In genomic region chr14:106663805-106664410, GRCh38 we compare ENCODE assay signal across 8 cellular contexts.
DNase-seq lines count a peak whose midpoint lies in the region; ATAC-seq and TF ChIP-seq lines count a peak whose summit lies in the region.
"Not testable (repeated sequence)": the region's sequence is repeated elsewhere in the genome, so short reads cannot be mapped to it uniquely, and the experiment has no call there.

No MANE protein-coding gene starts in this region.

- not testable (repeated sequence) for H3K36me3 Mint-ChIP-seq in activated naive CD4-positive, alpha-beta T cell treated with anti-CD3 and anti-CD28 coated beads, Interleukin-2, amount 10 ng/mL, durations not matched to agents 7 days and 5 days

- H3K9me3 ChIP-seq in HEK293 (ENCODE audit: control insufficient read depth, insufficient read depth, low read depth, low read length), result peaks cover 18% of the 10 kb centered on the region
- H3K9me3 ChIP-seq in testis, result not testable (repeated sequence)

- not testable (repeated sequence) for H3K4me1 Mint-ChIP-seq in activated naive CD4-positive, alpha-beta T cell treated with anti-CD3 and anti-CD28 coated beads, Interleukin-2, amount 10 ng/mL, durations not matched to agents 7 days and 5 days

- H3K4me3 ChIP-seq in HEK293 (ENCODE audit: low read depth, low read length); testis: not testable (repeated sequence)

- not testable (repeated sequence) for H3K27me3 ChIP-seq in foreskin keratinocyte, testis

- TF ChIP-seq POLR2A in testis (IDR thresholded peaks at IDR 0.05), result not testable (repeated sequence)

- intact Hi-C loops in testis (cut with DNase I; ENCODE audit: low total_unique reads), result not testable (repeated sequence)

- H3K27ac Mint-ChIP-seq in activated naive CD4-positive, alpha-beta T cell treated with anti-CD3 and anti-CD28 coated beads, Interleukin-2, amount 10 ng/mL, durations not matched to agents 7 days and 5 days, result peak overlapping the region; percentile 28

- ATAC-seq in foreskin keratinocyte, result not testable (repeated sequence)

- POLR2A ChIA-PET in HEK293 (lab: Yijun Ruan, JAX), result not testable (repeated sequence)

- not testable (repeated sequence) for TF ChIP-seq CTCF in HEK293 (tag by site-specific recombination; IDR thresholded peaks at IDR 0.05)
- TF ChIP-seq CTCF in foreskin keratinocyte (conservative IDR thresholded peaks at IDR 0.05) (peak; percentile 22), testis (IDR thresholded peaks at IDR 0.05) (peak; percentile 15 to 87 (median 35))

- H3K27ac ChIP-seq in HEK293 (ENCODE audit: extremely low read depth, low read depth, low read length); foreskin keratinocyte; testis: not testable (repeated sequence)

- peaks cover 25% of the 10 kb centered on the region for H3K27me3 Mint-ChIP-seq in activated naive CD4-positive, alpha-beta T cell treated with anti-CD3 and anti-CD28 coated beads, Interleukin-2, amount 10 ng/mL, durations not matched to agents 7 days and 5 days

- not testable (repeated sequence) for H3K4me1 ChIP-seq in HEK293 (ENCODE audit: control insufficient read depth, insufficient read depth, low read length); foreskin keratinocyte; testis

- not testable (repeated sequence) for H3K36me3 ChIP-seq in HEK293 (ENCODE audit: control insufficient read depth in 2 of 2, insufficient read depth in 1 of 2, low read length in 2 of 2); testis (ENCODE audit: low read depth, missing control alignments)

- not testable (repeated sequence) for H3K9me3 Mint-ChIP-seq in activated naive CD4-positive, alpha-beta T cell treated with anti-CD3 and anti-CD28 coated beads, Interleukin-2, amount 10 ng/mL, durations not matched to agents 7 days and 5 days

- DNase-seq in ELF-1 (ENCODE audit: low read depth, low spot score), result peak; percentile 1
- DNase-seq in NCI-H146 treated with DMSO at 0.1 percent for 48 hours (lab: John Stamatoyannopoulos, UW; ENCODE audit: unreplicated experiment), result peak; percentile 23
- peak; percentile 88 for DNase-seq in activated CD4-positive, alpha-beta T cell treated with anti-CD3 and anti-CD28 coated beads for 48 hours
- DNase-seq in activated naive CD4-positive, alpha-beta T cell treated with anti-CD3 and anti-CD28 coated beads, Interleukin-2, amount 10 ng/mL, durations not matched to agents 7 days and 5 days, result peak; percentile 76
- DNase-seq in foreskin keratinocyte, result not testable (repeated sequence)
- peak; percentile 60 to 71 for DNase-seq in stimulated activated CD4-positive, alpha-beta T cell treated with anti-CD3 and anti-CD28 coated beads, Interleukin-12 subunit alpha, Interleukin-12 subunit beta, amount 100 ng/mL, for 24 hours (ENCODE audit: low read depth in 2 of 2)
- peak; percentile 89 for DNase-seq in testis

- not testable (repeated sequence) for H3K4me3 Mint-ChIP-seq in activated naive CD4-positive, alpha-beta T cell treated with anti-CD3 and anti-CD28 coated beads, Interleukin-2, amount 10 ng/mL, durations not matched to agents 7 days and 5 days

- WGBS in testis, 2 donors, result 15 to 48% methylated on average over 12 to 14 of the region's 19 CpGs

- CTCF ChIA-PET in HEK293 (lab: Yijun Ruan, JAX), result interaction anchor here (0.6 to 4.1 kb wide), 38 partner anchors 8 to 989 kb away, joined by 3 to 24 read pairs (median 4); no protein-coding TSS in a partner anchor
- CTCF ChIA-PET in activated naive CD4-positive, alpha-beta T cell treated with anti-CD3 and anti-CD28 coated beads, Interleukin-2, amount 10 ng/mL, durations not matched to agents 7 days and 5 days (lab: Charles Lee), result interaction anchor here (0.6 to 7.5 kb wide), 27 partner anchors 9 to 435 kb away, joined by 3 to 82 read pairs (median 6); no protein-coding TSS in a partner anchor

TF ChIP-seq in HEK293, 187 proteins besides CTCF, POLR2A, EP300 and RAD21:
- TF ChIP-seq SETDB1 (IDR thresholded peaks at IDR 0.05; ENCODE audit: insufficient read length, low read length), result peak; percentile 94
